17 cellular contexts compared by ENCODE assay signal in genomic region chr22:20257474-20258299, GRCh38. TPM values are rescaled to one million over a fixed set of nuclear protein-coding genes. Genes with fewer than 3 reads are reported as not detected.
DNase-seq lines count a peak whose midpoint lies in the region; ATAC-seq and TF ChIP-seq lines count a peak whose summit lies in the region.
"Had no signal": no experiment of that assay in that cellular context is flagged by ENCODE, and none has a peak within 500 bp of the region (broad histone marks: within the 10 kb centered on the region; RNA-seq: fewer than 3 reads in every experiment).

No MANE protein-coding gene starts in this region.

- peaks cover 59% of the 10 kb centered on the region for H3K36me3 ChIP-seq in BLaER1
- no peaks in the 10 kb centered on the region for H3K36me3 ChIP-seq in IMR-90 (ENCODE audit: control insufficient read depth, insufficient read depth, low read length)
- H3K36me3 ChIP-seq in trophoblast cell (ENCODE audit: control insufficient read depth in 1 of 2, insufficient read depth in 2 of 2, low read length in 2 of 2) = no peaks in the 10 kb centered on the region
- no peaks in the 10 kb centered on the region for H3K36me3 ChIP-seq in prostate gland
- no peaks in the 10 kb centered on the region for H3K36me3 ChIP-seq in right lobe of liver

- no peaks in the 10 kb centered on the region for H3K79me1 ChIP-seq in IMR-90 (ENCODE audit: low read depth in 1 of 2, low read length in 2 of 2)
- H3K79me1 ChIP-seq in trophoblast cell (ENCODE audit: low read length) = no peaks in the 10 kb centered on the region

- no peak overlapping the region for H3K4ac ChIP-seq in IMR-90 (ENCODE audit: low read depth, low read length)
- H3K4ac ChIP-seq in trophoblast cell (ENCODE audit: low read depth, low read length) = no peak overlapping the region

- TF ChIP-seq POLR2A in IMR-90 (IDR thresholded peaks at IDR 0.05; ENCODE audit: low read depth, low read length) (no peak), prostate gland (IDR thresholded peaks at IDR 0.05) (no peak), right lobe of liver (IDR thresholded peaks at IDR 0.05) (no peak)

- H2BK5ac ChIP-seq in IMR-90 (ENCODE audit: low read depth, low read length, poor library complexity, severe bottlenecking) = no peak overlapping the region
- H2BK5ac ChIP-seq in trophoblast cell (ENCODE audit: low read depth, low read length, poor library complexity) = no peak overlapping the region

- no TSS peak for BruUV-seq in IMR-90 (replicated peaks; lab: Mats Ljungman, UMichigan)

- TF ChIP-seq CTCF in IMR-90 (conservative IDR thresholded peaks at IDR 0.05; ENCODE audit: low read depth, low read length) (no peak), dorsolateral prefrontal cortex (IDR thresholded peaks at IDR 0.05 in 54 of 56, conservative IDR thresholded peaks at IDR 0.05 in 2 of 56; ENCODE audit: low read depth in 1 of 56, partially characterized antibody in 56 of 56) (no peak), prostate gland (IDR thresholded peaks at IDR 0.05) (no peak), right lobe of liver (IDR thresholded peaks at IDR 0.05) (no peak)

- H3K9ac ChIP-seq in BLaER1 (no peak overlapping the region), IMR-90 (ENCODE audit: low read depth, low read length) (no peak overlapping the region), trophoblast cell (ENCODE audit: low read length) (no peak overlapping the region)
- H3K9ac ChIP-seq: GM23248 had no signal

- H3K27ac ChIP-seq in BLaER1 (peak overlapping the region; percentile 65), IMR-90 (ENCODE audit: insufficient read depth, low read length) (no peak overlapping the region), dorsolateral prefrontal cortex (peak overlapping the region in 39 of 59 donors; percentile 5 to 97 (median 61)), trophoblast cell (ENCODE audit: low read depth, low read length) (no peak overlapping the region), prostate gland (no peak overlapping the region), right lobe of liver (no peak overlapping the region)
- H3K27ac ChIP-seq: 22Rv1, GM23248 had no signal

- no peak overlapping the region for H3K18ac ChIP-seq in IMR-90 (ENCODE audit: low read depth, low read length)
- H3K18ac ChIP-seq in trophoblast cell (ENCODE audit: low read length) = no peak overlapping the region

- intact Hi-C loops in IMR-90 (cut with micrococcal nuclease) = no loop called here
- intact Hi-C loops in dorsolateral prefrontal cortex (cut with DNase I) = no loop called here
- intact Hi-C loops in prostate gland (cut with DNase I) = no loop called here
- intact Hi-C loops in right lobe of liver (cut with DNase I) = no loop called here

- H3K4me3 ChIP-seq in BLaER1 = no peak overlapping the region
- H3K4me3 ChIP-seq in IMR-90 (ENCODE audit: insufficient read depth, low read depth, low read length) = no peak overlapping the region
- no peak overlapping the region for H3K4me3 ChIP-seq in dorsolateral prefrontal cortex
- no peak overlapping the region for H3K4me3 ChIP-seq in trophoblast cell (ENCODE audit: low read depth, low read length)
- H3K4me3 ChIP-seq in prostate gland = no peak overlapping the region
- no peak overlapping the region for H3K4me3 ChIP-seq in right lobe of liver
- H3K4me3 ChIP-seq: BLaER1 treated with 17β-estradiol and CSF1 and Interleukin-3, amounts not matched to agents 10 nM and 100 nM; GM23248 had no signal

- H3K4me2 ChIP-seq in BLaER1 (peak overlapping the region; percentile 67; the same call in 1 of the 2 replicates), IMR-90 (ENCODE audit: low read depth, low read length) (no peak overlapping the region), trophoblast cell (ENCODE audit: low read length) (no peak overlapping the region)

- no peak overlapping the region for H2BK15ac ChIP-seq in IMR-90 (ENCODE audit: low read depth, low read length)

- POLR2A ChIA-PET in IMR-90 (lab: Charles Lee; ENCODE audit: unreplicated experiment) = no interaction called here

- H4K5ac ChIP-seq in IMR-90 (ENCODE audit: low read depth, low read length) = no peak overlapping the region

- no peak for TF ChIP-seq RAD21 in IMR-90 (IDR thresholded peaks at IDR 0.05; ENCODE audit: low read length)

- in situ Hi-C loops in IMR-90 (cut with MboI; ENCODE audit: low sequenced_read_pairs) = no loop called here

- H2AK9ac ChIP-seq in IMR-90 (replicated peaks; ENCODE audit: low read depth, low read length, poor library complexity) = peak overlapping the region; percentile 72

- H2BK20ac ChIP-seq in IMR-90 (ENCODE audit: low read depth, low read length) = no peak overlapping the region

- no peak overlapping the region for H3K23ac ChIP-seq in IMR-90 (ENCODE audit: low read depth, low read length)
- no peak overlapping the region for H3K23ac ChIP-seq in trophoblast cell (ENCODE audit: low read length)

- H4K8ac ChIP-seq in IMR-90 (ENCODE audit: low read depth in 2 of 2, low read length in 2 of 2) = no peak overlapping the region
- no peak overlapping the region for H4K8ac ChIP-seq in trophoblast cell (ENCODE audit: low read depth, low read length)

- dilution Hi-C loops in IMR-90 (cut with HindIII; ENCODE audit: low sequenced_read_pairs, unreplicated experiment) = no loop called here

- H3K9me3 ChIP-seq in BLaER1 (no peaks in the 10 kb centered on the region), IMR-90 (ENCODE audit: control insufficient read depth, insufficient read depth, low read length) (no peaks in the 10 kb centered on the region), trophoblast cell (ENCODE audit: insufficient read depth, low read depth, low read length) (peaks cover 2% of the 10 kb centered on the region), prostate gland (no peaks in the 10 kb centered on the region), right lobe of liver (no peaks in the 10 kb centered on the region)
- H3K9me3 ChIP-seq: BLaER1 treated with 17β-estradiol and CSF1 and Interleukin-3, amounts not matched to agents 10 nM and 100 nM had no signal

- H3K79me2 ChIP-seq in trophoblast cell (ENCODE audit: control insufficient read depth, insufficient read depth, low read length, poor library complexity) = no peaks in the 10 kb centered on the region

- no peak for DNase-seq in IMR-90
- DNase-seq in dorsolateral prefrontal cortex = no peak
- peak; percentile 81 to 88 for DNase-seq in trophoblast cell
- DNase-seq in prostate gland (ENCODE audit: low spot score) = no peak
- DNase-seq in right lobe of liver = no peak
- DNase-seq: CD8-positive, alpha-beta memory T cell; DMS 273 treated with DMSO at 0.1 percent for 48 hours; DMS79 treated with DMSO at 0.1 percent for 48 hours; GM23248; H9; HFFc6 had no signal

- H3K4me1 ChIP-seq in BLaER1 (peaks cover 98% of the 10 kb centered on the region), IMR-90 (ENCODE audit: control insufficient read depth, insufficient read depth, low read length) (no peaks in the 10 kb centered on the region), trophoblast cell (ENCODE audit: control insufficient read depth in 1 of 2, insufficient read depth in 2 of 2, low read length in 2 of 2) (no peaks in the 10 kb centered on the region), prostate gland (replicated peaks) (no peaks in the 10 kb centered on the region), right lobe of liver (no peaks in the 10 kb centered on the region)

- peaks cover 100% of the 10 kb centered on the region for H4K20me1 ChIP-seq in BLaER1
- no peaks in the 10 kb centered on the region for H4K20me1 ChIP-seq in IMR-90 (ENCODE audit: insufficient read depth, low read length)

- no peak overlapping the region for H2AK5ac ChIP-seq in IMR-90 (ENCODE audit: low read depth, low read length)
- no peak overlapping the region for H2AK5ac ChIP-seq in trophoblast cell (ENCODE audit: low read length)

- H3K9me1 ChIP-seq in IMR-90 (ENCODE audit: insufficient read depth, low read length) = 0 out of 2 replicates have a peak, but pooled peaks cover 2% of the 10 kb centered on the region

- 58% methylated on average over 6 of the region's 13 CpGs; no CpG with 5 or more reads in 1 of the 2 experiments for WGBS in IMR-90 (ENCODE audit: extremely low coverage in 2 of 2, insufficient read length in 1 of 2), 2 experiments
- WGBS in trophoblast cell (ENCODE audit: extremely low coverage, insufficient coverage, insufficient read length) = no CpG with 5 or more reads among the region's 13 CpGs
- WGBS in prostate gland = 80% methylated on average over 12 of the region's 13 CpGs
- 73% methylated on average over 9 of the region's 13 CpGs for WGBS in right lobe of liver (ENCODE audit: insufficient coverage, low coverage, low lambda C conversion rate, missing lambda C conversion rate)

- no peak overlapping the region for H3K14ac ChIP-seq in IMR-90 (replicated peaks; ENCODE audit: low read depth, low read length)
- no peak overlapping the region for H3K14ac ChIP-seq in trophoblast cell (ENCODE audit: low read length)

- H2BK12ac ChIP-seq in trophoblast cell (ENCODE audit: low read length) = no peak overlapping the region

- ATAC-seq in IMR-90 (ENCODE audit: low read depth) (no peak), right lobe of liver (no peak), HG03095 (IDR thresholded peaks at IDR 0.05; ENCODE audit: unreplicated experiment) (no peak), esophagus mucosa (no peak)

- H3K27me3 ChIP-seq in BLaER1 (no peaks in the 10 kb centered on the region), IMR-90 (ENCODE audit: control insufficient read depth, insufficient read depth, low read length) (peaks cover 6% of the 10 kb centered on the region), dorsolateral prefrontal cortex (no peaks in the 10 kb centered on the region), trophoblast cell (ENCODE audit: insufficient read depth, low read length) (no peaks in the 10 kb centered on the region), prostate gland (replicated peaks; ENCODE audit: insufficient read depth) (no peaks in the 10 kb centered on the region), right lobe of liver (no peaks in the 10 kb centered on the region)
- H3K27me3 ChIP-seq: BLaER1 treated with 17β-estradiol and CSF1 and Interleukin-3, amounts not matched to agents 10 nM and 100 nM had no signal

- no peak overlapping the region for H4K12ac ChIP-seq in trophoblast cell (ENCODE audit: low read depth, low read length)

- H4K91ac ChIP-seq in IMR-90 (ENCODE audit: insufficient read depth, low read depth, low read length) (no peak overlapping the region), trophoblast cell (ENCODE audit: low read depth, low read length) (no peak overlapping the region)

- CTCF ChIA-PET in IMR-90 (lab: Yijun Ruan, JAX) = no interaction called here

- H2BK120ac ChIP-seq in IMR-90 (ENCODE audit: low read depth, low read length) (no peak overlapping the region), trophoblast cell (ENCODE audit: insufficient read depth, low read length, poor library complexity) (no peak overlapping the region)

- H3K56ac ChIP-seq in IMR-90 (ENCODE audit: extremely low read depth, insufficient read depth, low read length) = no peak overlapping the region

- H2AFZ ChIP-seq in IMR-90 (replicated peaks; ENCODE audit: low read length, poor library complexity) (no peak overlapping the region), trophoblast cell (ENCODE audit: insufficient read depth, low read length, poor library complexity) (no peak overlapping the region)
- H2AFZ ChIP-seq: GM23248 had no signal

RNA-seq across cellular contexts. Expression of gene RTN4R, which starts 10.4 kb away (rescaled TPM):
- total RNA-seq in IMR-90 (2012; rRNA removed) = 0.18 and 0.28 TPM in 2 replicates
- 0.94 and 1.2 TPM in 2 replicates for polyA plus RNA-seq in IMR-90 (2012; rRNA removed)
- 0.74 and 1.8 TPM in 2 replicates for polyA plus RNA-seq in IMR-90 (2012; cell fraction: cytosol; rRNA removed)
- 0.83 and 1.5 TPM in 2 replicates for polyA plus RNA-seq in IMR-90 (2012; cell fraction: nucleus; rRNA removed; ENCODE audit: low replicate concordance)
- total RNA-seq in dorsolateral prefrontal cortex = 10 to 100 TPM; 14.5 to 68.2 (median 38.9) TPM
- 10.4 and 11.7 TPM in 2 replicates for polyA plus RNA-seq in trophoblast cell (2013)
- 1 to 10 TPM; 4.4 to 6.0 TPM for total RNA-seq in prostate gland
- total RNA-seq in right lobe of liver = 10 to 100 TPM in 2 of 6 experiments, 1 to 10 TPM in 4; 3.0 to 12.4 (median 8.5) TPM
- total RNA-seq in esophagus mucosa = 3.9 TPM
- total RNA-seq: GM23248 had no signal
- polyA plus RNA-seq: CD14-positive monocyte had no signal

Comparison
In these comparisons a context has a peak if more than half of its experiments do, and no peak if none do; other contexts are left out.
1. H3K27ac ChIP-seq: peak in BLaER1 (single experiment) and dorsolateral prefrontal cortex (39 of 59); none in IMR-90 (single experiment), trophoblast cell (single experiment), prostate gland (0 of 2) and right lobe of liver (0 of 3).
2. DNase-seq: peak in trophoblast cell (2 of 2); none in IMR-90 (single experiment), dorsolateral prefrontal cortex (0 of 10), prostate gland (single experiment) and right lobe of liver (0 of 3).